6 cellular contexts compared by ENCODE assay signal in the genomic region with DNA sequence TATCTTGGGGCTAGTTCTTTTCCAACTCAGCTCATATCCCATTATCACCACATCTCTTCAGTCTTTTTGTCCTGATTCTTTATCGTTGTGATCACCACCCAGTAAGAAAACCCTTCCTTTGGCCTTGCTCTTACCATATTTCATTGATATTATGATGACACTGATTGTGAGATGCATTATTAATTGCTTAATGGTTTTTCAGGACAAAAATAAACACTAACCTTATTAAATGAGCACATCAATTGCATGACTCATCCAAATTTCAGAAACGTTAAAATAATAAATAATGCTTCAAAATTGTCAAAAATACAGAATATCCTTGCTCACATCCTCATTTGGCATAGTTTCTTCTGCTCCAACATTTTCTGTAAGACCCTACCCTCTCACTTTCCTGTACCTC.
"Had no signal": no experiment of that assay in that cellular context is flagged by ENCODE, and none has a peak within 500 bp of the region (broad histone marks: within the 10 kb centered on the region; RNA-seq: fewer than 3 reads in every experiment).

No MANE protein-coding gene starts in this region.

- H3K27ac ChIP-seq: GM23248 had no signal

- H3K4me3 ChIP-seq: GM23248, K562 had no signal

- H3K4me3 Mint-ChIP-seq: H9 had no signal

- H3K27ac Mint-ChIP-seq: H9 had no signal

- DNase-seq: GM23248, GOT3, H9, HCEC 1CT, IMR-90 had no signal

- ATAC-seq: K562 had no signal

- H3K9ac ChIP-seq: GM23248 had no signal
